Comparison of ENCODE assay signal across 1 cellular context in the genomic region with DNA sequence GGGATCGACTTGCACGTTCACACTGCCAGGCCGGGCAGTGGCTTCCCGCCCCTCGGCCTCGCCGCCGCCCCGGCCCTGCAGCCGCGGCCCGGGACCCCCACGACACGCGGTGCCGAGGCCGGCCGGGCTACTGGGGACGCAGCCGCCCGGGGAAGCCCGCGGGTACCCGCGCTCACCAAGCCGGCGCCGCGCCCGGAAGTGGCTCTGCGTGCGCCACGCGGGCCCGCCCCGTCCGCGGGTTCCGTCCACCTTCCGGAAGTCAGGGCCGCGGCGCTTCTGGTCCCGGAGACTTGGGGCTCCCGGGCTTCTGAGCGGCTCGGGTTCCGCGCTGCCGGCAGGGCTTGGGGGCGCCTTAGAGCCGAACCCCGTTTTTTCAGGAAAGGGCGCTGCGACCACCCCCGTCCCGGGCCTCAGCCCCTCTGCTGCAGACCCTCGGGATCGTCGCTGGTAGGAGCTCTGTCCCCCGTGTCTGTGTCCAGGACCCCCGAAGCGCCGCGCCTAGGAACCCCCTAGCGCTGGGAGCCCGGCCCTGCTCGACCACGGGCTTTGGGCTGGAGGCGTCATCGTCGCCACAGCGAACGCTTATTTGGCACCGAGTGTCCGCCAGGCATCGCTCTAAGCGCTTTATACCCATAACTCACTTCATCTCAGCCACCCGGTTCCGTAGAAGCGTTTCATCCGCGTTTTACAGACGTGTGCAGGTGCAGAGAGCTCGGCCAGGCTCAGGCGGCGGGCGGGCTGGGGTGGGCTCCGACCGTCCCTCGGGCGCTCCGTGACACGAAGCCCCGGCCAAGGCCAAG.
A peak's percentile ranks its signal among the peaks of the same experiment; 100 is the strongest.
TF ChIP-seq lines count a peak whose summit lies in the region.

A gene with protein sequence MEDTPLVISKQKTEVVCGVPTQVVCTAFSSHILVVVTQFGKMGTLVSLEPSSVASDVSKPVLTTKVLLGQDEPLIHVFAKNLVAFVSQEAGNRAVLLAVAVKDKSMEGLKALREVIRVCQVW (minus strand): TSS at position 200 of the 800 bp plus-strand sequence. CDS start 693 bp downstream, outside the sequence.

TF ChIP-seq in GM12878, 131 proteins besides CTCF, POLR2A, EP300 and RAD21 (continued from another document):
- TF ChIP-seq CHD2 (IDR thresholded peaks at IDR 0.05; ENCODE audit: borderline replicate concordance, low read depth, low read length), result peak; percentile 23; the same call in 1 of the 2 replicates
- peak; percentile 42; the same call in 1 of the 2 replicates for TF ChIP-seq TCF12 (IDR thresholded peaks at IDR 0.05; ENCODE audit: low read depth, low read length)
- TF ChIP-seq, protein P1, sequence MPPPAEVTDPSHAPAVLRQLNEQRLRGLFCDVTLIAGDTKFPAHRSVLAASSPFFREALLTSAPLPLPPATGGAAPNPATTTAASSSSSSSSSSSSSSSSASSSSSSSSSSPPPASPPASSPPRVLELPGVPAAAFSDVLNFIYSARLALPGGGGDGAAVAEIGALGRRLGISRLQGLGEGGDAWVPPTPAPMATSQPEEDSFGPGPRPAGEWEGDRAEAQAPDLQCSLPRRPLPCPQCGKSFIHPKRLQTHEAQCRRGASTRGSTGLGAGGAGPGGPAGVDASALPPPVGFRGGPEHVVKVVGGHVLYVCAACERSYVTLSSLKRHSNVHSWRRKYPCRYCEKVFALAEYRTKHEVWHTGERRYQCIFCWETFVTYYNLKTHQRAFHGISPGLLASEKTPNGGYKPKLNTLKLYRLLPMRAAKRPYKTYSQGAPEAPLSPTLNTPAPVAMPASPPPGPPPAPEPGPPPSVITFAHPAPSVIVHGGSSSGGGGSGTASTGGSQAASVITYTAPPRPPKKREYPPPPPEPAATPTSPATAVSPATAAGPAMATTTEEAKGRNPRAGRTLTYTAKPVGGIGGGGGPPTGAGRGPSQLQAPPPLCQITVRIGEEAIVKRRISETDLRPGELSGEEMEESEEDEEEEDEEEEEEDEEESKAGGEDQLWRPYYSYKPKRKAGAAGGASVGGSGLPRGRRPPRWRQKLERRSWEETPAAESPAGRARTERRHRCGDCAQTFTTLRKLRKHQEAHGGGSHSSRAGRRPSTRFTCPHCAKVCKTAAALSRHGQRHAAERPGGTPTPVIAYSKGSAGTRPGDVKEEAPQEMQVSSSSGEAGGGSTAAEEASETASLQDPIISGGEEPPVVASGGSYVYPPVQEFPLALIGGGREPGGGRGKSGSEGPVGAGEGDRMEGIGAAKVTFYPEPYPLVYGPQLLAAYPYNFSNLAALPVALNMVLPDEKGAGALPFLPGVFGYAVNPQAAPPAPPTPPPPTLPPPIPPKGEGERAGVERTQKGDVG (CRISPR knock-in tag; IDR thresholded peaks at IDR 0.05), result no peak
- TF ChIP-seq KDM1A (IDR thresholded peaks at IDR 0.05; ENCODE audit: borderline replicate concordance), result no peak
- no peak for TF ChIP-seq SMAD1 (IDR thresholded peaks at IDR 0.05; ENCODE audit: low read depth, partially characterized antibody)
- peak; percentile 75 for TF ChIP-seq NR2C1 (IDR thresholded peaks at IDR 0.05)
- peak; percentile 47 for TF ChIP-seq RUNX3 (IDR thresholded peaks at IDR 0.05; ENCODE audit: low read length)
- no peak for TF ChIP-seq MEF2A (IDR thresholded peaks at IDR 0.05; ENCODE audit: insufficient read depth, low read depth, low read length)
- 0 out of 2 replicates have a peak, but pooled peaks have one; percentile 47 for TF ChIP-seq SREBF2 (IDR thresholded peaks at IDR 0.05; ENCODE audit: low read length)
- TF ChIP-seq, protein P2, sequence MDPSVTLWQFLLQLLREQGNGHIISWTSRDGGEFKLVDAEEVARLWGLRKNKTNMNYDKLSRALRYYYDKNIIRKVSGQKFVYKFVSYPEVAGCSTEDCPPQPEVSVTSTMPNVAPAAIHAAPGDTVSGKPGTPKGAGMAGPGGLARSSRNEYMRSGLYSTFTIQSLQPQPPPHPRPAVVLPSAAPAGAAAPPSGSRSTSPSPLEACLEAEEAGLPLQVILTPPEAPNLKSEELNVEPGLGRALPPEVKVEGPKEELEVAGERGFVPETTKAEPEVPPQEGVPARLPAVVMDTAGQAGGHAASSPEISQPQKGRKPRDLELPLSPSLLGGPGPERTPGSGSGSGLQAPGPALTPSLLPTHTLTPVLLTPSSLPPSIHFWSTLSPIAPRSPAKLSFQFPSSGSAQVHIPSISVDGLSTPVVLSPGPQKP (IDR thresholded peaks at IDR 0.05; ENCODE audit: low read depth, low read length), result peak; percentile 94
- TF ChIP-seq, protein P3, sequence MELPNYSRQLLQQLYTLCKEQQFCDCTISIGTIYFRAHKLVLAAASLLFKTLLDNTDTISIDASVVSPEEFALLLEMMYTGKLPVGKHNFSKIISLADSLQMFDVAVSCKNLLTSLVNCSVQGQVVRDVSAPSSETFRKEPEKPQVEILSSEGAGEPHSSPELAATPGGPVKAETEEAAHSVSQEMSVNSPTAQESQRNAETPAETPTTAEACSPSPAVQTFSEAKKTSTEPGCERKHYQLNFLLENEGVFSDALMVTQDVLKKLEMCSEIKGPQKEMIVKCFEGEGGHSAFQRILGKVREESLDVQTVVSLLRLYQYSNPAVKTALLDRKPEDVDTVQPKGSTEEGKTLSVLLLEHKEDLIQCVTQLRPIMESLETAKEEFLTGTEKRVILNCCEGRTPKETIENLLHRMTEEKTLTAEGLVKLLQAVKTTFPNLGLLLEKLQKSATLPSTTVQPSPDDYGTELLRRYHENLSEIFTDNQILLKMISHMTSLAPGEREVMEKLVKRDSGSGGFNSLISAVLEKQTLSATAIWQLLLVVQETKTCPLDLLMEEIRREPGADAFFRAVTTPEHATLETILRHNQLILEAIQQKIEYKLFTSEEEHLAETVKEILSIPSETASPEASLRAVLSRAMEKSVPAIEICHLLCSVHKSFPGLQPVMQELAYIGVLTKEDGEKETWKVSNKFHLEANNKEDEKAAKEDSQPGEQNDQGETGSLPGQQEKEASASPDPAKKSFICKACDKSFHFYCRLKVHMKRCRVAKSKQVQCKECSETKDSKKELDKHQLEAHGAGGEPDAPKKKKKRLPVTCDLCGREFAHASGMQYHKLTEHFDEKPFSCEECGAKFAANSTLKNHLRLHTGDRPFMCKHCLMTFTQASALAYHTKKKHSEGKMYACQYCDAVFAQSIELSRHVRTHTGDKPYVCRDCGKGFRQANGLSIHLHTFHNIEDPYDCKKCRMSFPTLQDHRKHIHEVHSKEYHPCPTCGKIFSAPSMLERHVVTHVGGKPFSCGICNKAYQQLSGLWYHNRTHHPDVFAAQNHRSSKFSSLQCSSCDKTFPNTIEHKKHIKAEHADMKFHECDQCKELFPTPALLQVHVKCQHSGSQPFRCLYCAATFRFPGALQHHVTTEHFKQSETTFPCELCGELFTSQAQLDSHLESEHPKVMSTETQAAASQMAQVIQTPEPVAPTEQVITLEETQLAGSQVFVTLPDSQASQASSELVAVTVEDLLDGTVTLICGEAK (IDR thresholded peaks at IDR 0.05; ENCODE audit: borderline replicate concordance), result peak; percentile 98
- TF ChIP-seq WRNIP1 (IDR thresholded peaks at IDR 0.05; ENCODE audit: borderline replicate concordance, low read depth, low read length), result no peak
- peak; percentile 24 to 89; a peak in 2 of 4 replicates for TF ChIP-seq SRF (IDR thresholded peaks at IDR 0.05; ENCODE audit: low read depth in 2 of 2, low read length in 2 of 2)
- no peak for TF ChIP-seq JUNB (IDR thresholded peaks at IDR 0.05)
- TF ChIP-seq BCL11A (IDR thresholded peaks at IDR 0.05; ENCODE audit: low read depth, low read length), result no peak
- TF ChIP-seq, protein P4, sequence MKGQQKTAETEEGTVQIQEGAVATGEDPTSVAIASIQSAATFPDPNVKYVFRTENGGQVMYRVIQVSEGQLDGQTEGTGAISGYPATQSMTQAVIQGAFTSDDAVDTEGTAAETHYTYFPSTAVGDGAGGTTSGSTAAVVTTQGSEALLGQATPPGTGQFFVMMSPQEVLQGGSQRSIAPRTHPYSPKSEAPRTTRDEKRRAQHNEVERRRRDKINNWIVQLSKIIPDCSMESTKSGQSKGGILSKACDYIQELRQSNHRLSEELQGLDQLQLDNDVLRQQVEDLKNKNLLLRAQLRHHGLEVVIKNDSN (IDR thresholded peaks at IDR 0.05; ENCODE audit: borderline replicate concordance, extremely low read length, insufficient read depth, low read depth, low read length), result peak; percentile 14
- peak; percentile 42; the same call in 1 of the 2 replicates for TF ChIP-seq ASH2L (IDR thresholded peaks at IDR 0.05; ENCODE audit: borderline replicate concordance, low read depth)
- TF ChIP-seq, protein P5, sequence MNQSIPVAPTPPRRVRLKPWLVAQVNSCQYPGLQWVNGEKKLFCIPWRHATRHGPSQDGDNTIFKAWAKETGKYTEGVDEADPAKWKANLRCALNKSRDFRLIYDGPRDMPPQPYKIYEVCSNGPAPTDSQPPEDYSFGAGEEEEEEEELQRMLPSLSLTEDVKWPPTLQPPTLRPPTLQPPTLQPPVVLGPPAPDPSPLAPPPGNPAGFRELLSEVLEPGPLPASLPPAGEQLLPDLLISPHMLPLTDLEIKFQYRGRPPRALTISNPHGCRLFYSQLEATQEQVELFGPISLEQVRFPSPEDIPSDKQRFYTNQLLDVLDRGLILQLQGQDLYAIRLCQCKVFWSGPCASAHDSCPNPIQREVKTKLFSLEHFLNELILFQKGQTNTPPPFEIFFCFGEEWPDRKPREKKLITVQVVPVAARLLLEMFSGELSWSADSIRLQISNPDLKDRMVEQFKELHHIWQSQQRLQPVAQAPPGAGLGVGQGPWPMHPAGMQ (IDR thresholded peaks at IDR 0.05; ENCODE audit: borderline replicate concordance), result no peak
- TF ChIP-seq NFIC (IDR thresholded peaks at IDR 0.05; ENCODE audit: low read depth, low read length), result no peak
- TF ChIP-seq NR2F1 (conservative IDR thresholded peaks at IDR 0.05), result peak; percentile 62; the same call in 1 of the 2 replicates
- TF ChIP-seq BHLHE40 (IDR thresholded peaks at IDR 0.05; ENCODE audit: borderline replicate concordance in 1 of 2, low read depth in 2 of 2, low read length in 1 of 2), result peak in 1 of 2 experiments; percentile 73; a peak in 2 of 4 replicates
- TF ChIP-seq MXI1 (IDR thresholded peaks at IDR 0.05; ENCODE audit: low read depth, low read length), result no peak; the same call in 1 of the 2 replicates
